Comparison of ENCODE assay signal across 31 cellular contexts in genomic region chr3:36309092-36309491, GRCh38.
"Had no signal": no experiment of that assay in that cellular context is flagged by ENCODE, and none has a peak within 500 bp of the region (broad histone marks: within the 10 kb centered on the region; RNA-seq: fewer than 3 reads in every experiment).

No MANE protein-coding gene starts in this region.

- DNase-seq: activated effector memory CD4-positive, alpha-beta T cell treated with anti-CD3 and anti-CD28 coated beads, Interleukin-2, amount 50 U/mL, for 16 hours; activated effector memory CD4-positive, alpha-beta T cell treated with Interleukin-2 at 50 U/mL for 16 hours; activated gamma-delta T cell; activated gamma-delta T cell treated with Interleukin-2 at 50 U/mL for 16 hours; activated naive CD4-positive, alpha-beta T cell; activated naive CD4-positive, alpha-beta T cell treated with anti-CD3 and anti-CD28 coated beads for 36 hours; activated naive CD4-positive, alpha-beta T cell treated with anti-CD3 and anti-CD28 coated beads, Interleukin-2, amount 10 ng/mL, durations not matched to agents 7 days and 5 days; activated naive CD4-positive, alpha-beta T cell treated with anti-CD3 and anti-CD28 coated beads, Interleukin-2, amount 50 U/mL, for 16 hours; activated naive CD4-positive, alpha-beta T cell treated with Interleukin-2 at 50 U/mL for 16 hours; activated naive CD8-positive, alpha-beta T cell treated with anti-CD3 and anti-CD28 coated beads for 36 hours; activated naive CD8-positive, alpha-beta T cell treated with anti-CD3 and anti-CD28 coated beads, Interleukin-2, amount 10 ng/mL, durations not matched to agents 7 days and 5 days; activated naive CD8-positive, alpha-beta T cell treated with anti-CD3 and anti-CD28 coated beads, Interleukin-2, amount 50 U/mL, for 24 hours; activated T-cell treated with anti-CD3 and anti-CD28 coated beads, Interleukin-2, amount 50 U/mL, for 24 hours; activated T-cell treated with anti-CD3 and anti-CD28 coated beads, Interleukin-2, amount 50 U/mL, for 4 hours; activated T-cell treated with anti-CD3 and anti-CD28 coated beads, Interleukin-2, amount 50 U/mL, for 48 hours; activated T-cell treated with anti-CD3 and anti-CD28 coated beads, Interleukin-2, amount 50 U/mL, for 72 hours; adrenal gland; amniotic stem cell; amygdala; anterior cingulate cortex; aorta; body of pancreas; brain microvascular endothelial cell; caudate nucleus; central memory CD4-positive, alpha-beta T cell; cerebellar nuclear complex had no signal

- H3K4me1 ChIP-seq: adrenal gland, ascending aorta, body of pancreas, breast epithelium had no signal

- ATAC-seq: activated naive CD4-positive, alpha-beta T cell treated with anti-CD3 and anti-CD28 coated beads, Interleukin-2, amount 50 U/mL, for 72 hours; activated naive CD8-positive, alpha-beta T cell treated with anti-CD3 and anti-CD28 coated beads, Interleukin-2, amount 50 U/mL, for 24 hours; activated T-cell treated with anti-CD3 and anti-CD28 coated beads, Interleukin-2, amount 50 U/mL, for 4 hours; activated T-cell treated with anti-CD3 and anti-CD28 coated beads, Interleukin-2, amount 50 U/mL, for 72 hours; activated T-helper 17 cell treated with anti-CD3 and anti-CD28 coated beads, Interleukin-2, amount 50 U/mL, for 72 hours; body of pancreas had no signal

- H3K4me3 ChIP-seq: adrenal gland, ascending aorta, body of pancreas, breast epithelium, cardiac muscle cell had no signal

- H3K36me3 ChIP-seq: adrenal gland, ascending aorta, brain microvascular endothelial cell, breast epithelium, cardiac muscle cell had no signal

- H3K27ac ChIP-seq: adrenal gland, ascending aorta, body of pancreas, brain microvascular endothelial cell, breast epithelium, cardiac muscle cell had no signal

- H3K9me3 ChIP-seq: adrenal gland, ascending aorta, body of pancreas, breast epithelium had no signal

- H3K27me3 ChIP-seq: adrenal gland, ascending aorta, body of pancreas, brain microvascular endothelial cell, breast epithelium, cardiac muscle cell had no signal
